10 cellular contexts compared by ENCODE assay signal in genomic region chr9:2013688-2014087, GRCh38. TPM values are rescaled to one million over a fixed set of nuclear protein-coding genes. Genes with fewer than 3 reads are reported as not detected.
DNase-seq lines count a peak whose midpoint lies in the region; ATAC-seq and TF ChIP-seq lines count a peak whose summit lies in the region.
"Had no signal": no experiment of that assay in that cellular context is flagged by ENCODE, and none has a peak within 500 bp of the region (broad histone marks: within the 10 kb centered on the region; RNA-seq: fewer than 3 reads in every experiment).

No MANE protein-coding gene starts in this region.

- H3K27me3 ChIP-seq in heart left ventricle = no peaks in the 10 kb centered on the region
- H3K27me3 ChIP-seq in adipocyte (replicated peaks; ENCODE audit: control insufficient read depth, insufficient read depth, low read length) = no peaks in the 10 kb centered on the region
- no peaks in the 10 kb centered on the region for H3K27me3 ChIP-seq in layer of hippocampus (ENCODE audit: control insufficient read depth, insufficient read depth, low read length)
- no peaks in the 10 kb centered on the region for H3K27me3 ChIP-seq in upper lobe of left lung

- ATAC-seq in heart left ventricle (no peak), left cardiac atrium (no peak), upper lobe of left lung (ENCODE audit: low FRiP score in 2 of 2) (no peak), left lobe of liver (no peak)
- ATAC-seq: left colon had no signal

- H3K27ac ChIP-seq in heart left ventricle (peak overlapping the region in 9 of 12 donors; percentile 84 to 99 (median 97)), layer of hippocampus (ENCODE audit: low read depth, low read length) (peak overlapping the region; percentile 93), upper lobe of left lung (peak overlapping the region in 3 of 4 donors; percentile 34 to 98 (median 98))

- H3K4me3 ChIP-seq in heart left ventricle (peak overlapping the region in 9 of 12 donors; percentile 71 to 97 (median 91)), adipocyte (ENCODE audit: low read length) (peak overlapping the region; percentile 98), upper lobe of left lung (peak overlapping the region in 3 of 4 donors; percentile 70 to 88 (median 76))

- H3K36me3 ChIP-seq in heart left ventricle = no peaks in the 10 kb centered on the region
- no peaks in the 10 kb centered on the region for H3K36me3 ChIP-seq in adipocyte (ENCODE audit: control insufficient read depth, insufficient read depth, low read length, severe bottlenecking)
- no peaks in the 10 kb centered on the region for H3K36me3 ChIP-seq in upper lobe of left lung

- TF ChIP-seq CTCF in heart left ventricle (IDR thresholded peaks at IDR 0.05) (no peak), upper lobe of left lung (IDR thresholded peaks at IDR 0.05) (no peak)

- 69 to 76% (median 73%) methylated on average over 2 of the region's 2 CpGs for WGBS in heart left ventricle, 4 donors
- WGBS in upper lobe of left lung, 2 donors = 64 to 66% methylated on average over 2 of the region's 2 CpGs

- intact Hi-C loops in heart left ventricle (cut with DNase I) = loop anchor here in 4 of 10 donors (2.0 to 10.0 kb wide), 3 partner anchors 51 to 831 kb away; partner anchors contain the start of gene PUM3 (in 1 of the 4)
- intact Hi-C loops in left cardiac atrium (cut with DNase I) = no loop called here

- H3K4me1 ChIP-seq in heart left ventricle (peaks cover 0 to 19% (median 10%) of the 10 kb centered on the region in 12 donors), adipocyte (ENCODE audit: control insufficient read depth, insufficient read depth, low read length) (peaks cover 14% of the 10 kb centered on the region), upper lobe of left lung (peaks cover 9 to 14% (median 11%) of the 10 kb centered on the region in 4 donors)

- no peak for TF ChIP-seq POLR2A in heart left ventricle (IDR thresholded peaks at IDR 0.05)
- no peak for TF ChIP-seq POLR2A in upper lobe of left lung (IDR thresholded peaks at IDR 0.05)

- DNase-seq in heart left ventricle (no peak), left cardiac atrium (no peak), adipocyte (ENCODE audit: low read depth) (peak; percentile 72), upper lobe of left lung (no peak), HuH-7 (ENCODE audit: low spot score) (no peak), left lobe of liver (ENCODE audit: low spot score) (no peak), midbrain (lab: John Stamatoyannopoulos, UW) (no peak)
- DNase-seq: T1000 had no signal

- H3K9me3 ChIP-seq in heart left ventricle (no peaks in the 10 kb centered on the region), adipocyte (ENCODE audit: control insufficient read depth, low read length) (no peaks in the 10 kb centered on the region), upper lobe of left lung (no peaks in the 10 kb centered on the region)

- TF ChIP-seq EP300 in upper lobe of left lung (IDR thresholded peaks at IDR 0.05) = no peak

- peak overlapping the region; percentile 93 for H3K9ac ChIP-seq in adipocyte (ENCODE audit: low read length)

RNA-seq across cellular contexts. Expression of gene SMARCA2, which starts 1.5 kb away (rescaled TPM):
- total RNA-seq in heart left ventricle (100 to 1,000 TPM in 6 of 9 donors, 10 to 100 TPM in 3; 88.0 to 149 (median 115) TPM), left cardiac atrium (100 to 1,000 TPM in 1 of 2 donors, 10 to 100 TPM in 1; 77.4 to 115 TPM), upper lobe of left lung (100 to 1,000 TPM in 5 of 6 donors, 10 to 100 TPM in 1; 74.3 to 210 (median 139) TPM), left lobe of liver (91.3 TPM)
- 10 to 100 TPM; 29.3 to 31.8 TPM for polyA plus RNA-seq in heart left ventricle
